ENCODE assay signal across 11 cellular contexts in genomic region chr17:8966926-8967325, GRCh38. TPM values are rescaled to one million over a fixed set of nuclear protein-coding genes. Genes with fewer than 3 reads are reported as not detected.
DNase-seq lines count a peak whose midpoint lies in the region; ATAC-seq and TF ChIP-seq lines count a peak whose summit lies in the region.
"Had no signal": no experiment of that assay in that cellular context is flagged by ENCODE, and none has a peak within 500 bp of the region (broad histone marks: within the 10 kb centered on the region; RNA-seq: fewer than 3 reads in every experiment).

No MANE protein-coding gene starts in this region.

- POLR2A ChIA-PET in WTC11 (lab: Charles Lee): no interaction called here

- DNase-seq in AML-193 (lab: John Stamatoyannopoulos, UW) (peak; percentile 73 to 81), GM13977 (ENCODE audit: low spot score) (peak; percentile 38), WTC11 (ENCODE audit: low spot score) (no peak), memory B cell (ENCODE audit: low spot score in 2 of 2) (no peak), NCI-H2029 treated with DMSO at 0.1 percent for 48 hours (lab: John Stamatoyannopoulos, UW) (no peak), NCI-H187 treated with DMSO at 0.1 percent for 48 hours (lab: John Stamatoyannopoulos, UW) (no peak), cerebellar cortex (ENCODE audit: low spot score) (no peak)
- DNase-seq: brain microvascular endothelial cell, NCI-H2081 had no signal

- H3K36me3 Mint-ChIP-seq in WTC11: peaks cover 14% of the 10 kb centered on the region
- H3K36me3 Mint-ChIP-seq in memory B cell: peaks cover 30% of the 10 kb centered on the region

- H3K4me1 Mint-ChIP-seq in WTC11: peaks cover 5% of the 10 kb centered on the region
- H3K4me1 Mint-ChIP-seq in memory B cell: peaks cover 36% of the 10 kb centered on the region

- CTCF ChIA-PET in WTC11 (lab: Charles Lee): no interaction called here

- TF ChIP-seq CTCF in GM13977 (IDR thresholded peaks at IDR 0.05; ENCODE audit: extremely low read depth, insufficient read depth, missing control alignments) (no peak), WTC11 (IDR thresholded peaks at IDR 0.05) (no peak)

- ATAC-seq in WTC11 (no peak), memory B cell (ENCODE audit: low read depth) (no peak), GM19452 (IDR thresholded peaks at IDR 0.05; ENCODE audit: unreplicated experiment) (no peak)

- H3K27ac Mint-ChIP-seq in WTC11: no peak overlapping the region
- H3K27ac Mint-ChIP-seq in memory B cell: peak overlapping the region; percentile 88

- in situ Hi-C loops in GM13977 (cut with MboI; ENCODE audit: low pct_unique_long_range_greater_than_20kb, low sequenced_read_pairs, unreplicated experiment): no loop called here

- peaks cover 33% of the 10 kb centered on the region for H3K9me3 Mint-ChIP-seq in WTC11
- peaks cover 20% of the 10 kb centered on the region for H3K9me3 Mint-ChIP-seq in memory B cell

- peak overlapping the region; percentile 61 for H3K4me3 Mint-ChIP-seq in WTC11
- peak overlapping the region; percentile 51 for H3K4me3 Mint-ChIP-seq in memory B cell

- H3K27me3 Mint-ChIP-seq in WTC11 (ENCODE audit: low read depth): peaks cover 53% of the 10 kb centered on the region
- no peaks in the 10 kb centered on the region for H3K27me3 Mint-ChIP-seq in memory B cell

TF ChIP-seq in WTC11, 78 proteins besides CTCF, POLR2A, EP300 and RAD21:
- TF ChIP-seq FOXP1 (CRISPR knock-in tag; IDR thresholded peaks at IDR 0.05; ENCODE audit: borderline replicate concordance) (no peak), GRHL2 (CRISPR knock-in tag; IDR thresholded peaks at IDR 0.05; ENCODE audit: insufficient replicate concordance, severe bottlenecking) (no peak), GTF2I (CRISPR knock-in tag; conservative IDR thresholded peaks at IDR 0.05) (no peak), PREB (CRISPR knock-in tag; IDR thresholded peaks at IDR 0.05; ENCODE audit: borderline replicate concordance) (no peak), TCF7 (CRISPR knock-in tag; IDR thresholded peaks at IDR 0.05; ENCODE audit: low read depth) (no peak), SMAD3 (CRISPR knock-in tag; IDR thresholded peaks at IDR 0.05; ENCODE audit: borderline replicate concordance) (no peak)

RNA-seq across cellular contexts. Expression of gene PIK3R5, which starts 1.4 kb away (rescaled TPM):
- total RNA-seq in WTC11 (2021): 5.9 to 7.5 TPM (median 5.9 TPM) in 3 replicates
- total RNA-seq: HT1080 had no signal

RNA-seq across cellular contexts. Expression of gene NTN1, which starts 54.4 kb away (rescaled TPM):
- 3.0 to 5.5 TPM (median 3.1 TPM) in 3 replicates for total RNA-seq in WTC11 (2021)
- total RNA-seq: HT1080 had no signal

Comparison
In these comparisons a context has a peak if more than half of its experiments do, and no peak if none do; other contexts are left out.
1. DNase-seq: peak in AML-193 (2 of 2) and GM13977 (single experiment); none in WTC11 (single experiment), memory B cell (0 of 2), NCI-H2029 treated with DMSO at 0.1 percent for 48 hours (single experiment), NCI-H187 treated with DMSO at 0.1 percent for 48 hours (single experiment) and cerebellar cortex (single experiment).